In the genomic region with DNA sequence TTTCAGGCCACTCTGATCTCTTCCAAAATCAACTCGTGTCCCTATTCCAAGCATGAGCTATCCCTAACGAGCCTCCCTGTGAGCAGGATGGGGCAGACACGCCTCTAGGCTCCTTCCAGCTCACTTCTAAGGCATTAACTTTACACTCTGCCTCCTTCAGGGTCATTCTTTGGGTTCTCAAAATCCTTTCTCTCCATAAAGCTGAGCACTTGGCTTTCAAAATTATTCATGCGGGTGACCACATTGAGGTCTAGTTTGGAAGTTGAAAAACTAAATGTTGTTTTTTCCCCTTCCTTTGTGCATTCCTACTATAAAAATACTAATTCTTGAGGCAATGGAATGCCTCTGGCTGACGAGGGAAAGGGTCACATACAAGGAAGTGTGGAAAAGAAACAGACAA, we compare ENCODE assay signal across 30 cellular contexts. TPM values are rescaled to one million over a fixed set of nuclear protein-coding genes. Genes with fewer than 3 reads are reported as not detected.
"Had no signal": no experiment of that assay in that cellular context is flagged by ENCODE, and none has a peak within 500 bp of the region (broad histone marks: within the 10 kb centered on the region; RNA-seq: fewer than 3 reads in every experiment).

No MANE protein-coding gene starts in this region.

- H3K4me2 ChIP-seq: neural progenitor cell had no signal

- H3K9me3 ChIP-seq: adrenal gland, esophagus muscularis mucosa, heart right ventricle, left lung, lower lobe of right lung, spleen, thoracic aorta, vagina had no signal

- H3K27ac ChIP-seq: adrenal gland, brain microvascular endothelial cell, esophagus muscularis mucosa, heart right ventricle, left lung, lower lobe of right lung, neural progenitor cell, spleen, thoracic aorta, vagina, VCaP had no signal

- H3K4me3 ChIP-seq: adrenal gland, esophagus muscularis mucosa, heart right ventricle, left lung, lower lobe of right lung, neural progenitor cell, spleen, thoracic aorta, vagina had no signal

- H3K4me1 ChIP-seq: adrenal gland, esophagus muscularis mucosa, lower lobe of right lung, neural progenitor cell had no signal

- DNase-seq: activated CD4-positive, alpha-beta T cell treated with anti-CD3 and anti-CD28 coated beads for 48 hours; activated CD4-positive, alpha-beta T cell treated with anti-CD3 and anti-CD28 coated beads, Interleukin-2, amount 50 U/mL, for 48 hours; activated CD8-positive, alpha-beta memory T cell treated with anti-CD3 and anti-CD28 coated beads for 24 hours; activated effector memory CD4-positive, alpha-beta T cell treated with anti-CD3 and anti-CD28 coated beads, Interleukin-2, amount 50 U/mL, for 16 hours; activated naive CD4-positive, alpha-beta T cell treated with anti-CD3 and anti-CD28 coated beads for 36 hours; activated naive CD8-positive, alpha-beta T cell treated with anti-CD3 and anti-CD28 coated beads for 36 hours; adrenal gland; aorta; brain microvascular endothelial cell; endodermal cell; foreskin melanocyte; heart right ventricle; left lung; lower lobe of right lung; mesenchymal stem cell; naive thymus-derived CD8-positive, alpha-beta T cell; occipital lobe; right cardiac atrium; spleen; stimulated activated CD4-positive, alpha-beta T cell treated with anti-CD3 and anti-CD28 coated beads, Interleukin-2, amount 100 ng/mL, for 48 hours; stimulated activated naive CD8-positive, alpha-beta T cell treated with anti-CD3 and anti-CD28 coated beads, Interleukin-15, Interleukin-2, amounts not matched to agents 100 U/mL and 50 U/mL, for 24 hours; T-helper 9 cell had no signal

- H3K36me3 ChIP-seq: adrenal gland, brain microvascular endothelial cell, esophagus muscularis mucosa, heart right ventricle, left lung, lower lobe of right lung, neural progenitor cell, spleen, thoracic aorta, vagina had no signal

- ATAC-seq: activated CD4-positive, CD25-positive, alpha-beta regulatory T cell treated with anti-CD3 and anti-CD28 coated beads, Interleukin-2, amount 50 U/mL, for 24 hours; heart right ventricle; left lung; lower lobe of right lung; naive thymus-derived CD8-positive, alpha-beta T cell; right cardiac atrium; stimulated activated naive CD8-positive, alpha-beta T cell treated with anti-CD3 and anti-CD28 coated beads, Interleukin-15, Interleukin-2, amounts not matched to agents 100 U/mL and 50 U/mL, for 24 hours had no signal

- H3K27me3 ChIP-seq: adrenal gland, brain microvascular endothelial cell, vagina had no signal

- H2AFZ ChIP-seq: neural progenitor cell had no signal

RNA-seq across cellular contexts. Expression of gene BMP8B, which starts 33.5 kb away (rescaled TPM):
- total RNA-seq: glomerular endothelial cell had no signal

RNA-seq across cellular contexts. Expression of gene OXCT2, which starts 51.0 kb away (rescaled TPM):
- total RNA-seq: chondrocyte; naive thymus-derived CD8-positive, alpha-beta T cell; vagina had no signal
